11 cellular contexts compared by ENCODE assay signal in the genomic region with DNA sequence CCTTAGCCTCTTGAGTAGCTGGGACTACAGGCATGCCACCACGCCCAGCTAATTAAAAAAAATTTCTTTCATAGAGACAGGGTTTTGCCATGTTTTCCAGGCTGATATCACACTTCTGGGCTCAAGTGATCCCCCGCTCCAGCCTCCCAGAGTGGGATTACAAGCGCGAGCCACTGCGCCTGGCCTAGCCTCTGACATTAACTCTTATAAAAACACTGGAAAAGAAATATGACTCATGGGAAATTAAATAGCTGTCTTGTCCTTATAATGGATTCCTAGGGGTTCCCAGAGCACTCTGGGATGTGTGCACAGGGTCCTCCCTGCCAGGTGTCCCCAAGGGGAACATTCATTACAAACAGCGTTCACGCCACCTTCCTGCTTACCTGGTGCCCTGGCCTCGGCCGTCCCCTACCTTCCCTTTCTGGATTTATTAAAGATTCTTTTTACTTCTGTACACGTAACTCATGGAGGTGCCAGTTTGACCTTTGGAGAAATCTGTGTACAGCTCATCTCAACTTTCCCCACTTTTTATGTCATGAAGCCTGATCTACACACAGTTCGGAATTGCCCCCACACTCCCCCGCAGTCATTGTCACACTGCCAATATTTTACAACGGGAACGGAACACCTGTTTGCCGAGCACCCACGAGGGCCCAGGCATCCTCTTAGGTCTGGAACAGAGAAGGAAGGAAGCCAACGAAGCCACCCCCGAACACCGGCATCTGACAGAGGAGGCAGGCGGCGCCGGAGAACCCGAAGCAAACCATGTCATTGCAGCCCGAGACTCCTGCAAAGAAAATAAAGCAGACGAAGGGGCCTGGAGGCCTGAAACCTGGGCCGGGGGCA. TPM values are rescaled to one million over a fixed set of nuclear protein-coding genes. Genes with fewer than 3 reads are reported as not detected.
DNase-seq lines count a peak whose midpoint lies in the region; ATAC-seq and TF ChIP-seq lines count a peak whose summit lies in the region.
"Had no signal": no experiment of that assay in that cellular context is flagged by ENCODE, and none has a peak within 500 bp of the region (broad histone marks: within the 10 kb centered on the region; RNA-seq: fewer than 3 reads in every experiment).

No MANE protein-coding gene starts in this region.

- peak; percentile 71 for DNase-seq in NCI-H1105 treated with DMSO at 0.1 percent for 48 hours (lab: John Stamatoyannopoulos, UW)
- DNase-seq in activated T-cell treated with anti-CD3 and anti-CD28 coated beads, Interleukin-2, amount 50 U/mL, for 24 hours = peak; percentile 55
- DNase-seq in neural crest cell (ENCODE audit: low read depth, low spot score) = no peak
- DNase-seq in GM13977 (ENCODE audit: low spot score) = no peak
- DNase-seq in T-helper 9 cell = no peak
- no peak for DNase-seq in MCF 10A (ENCODE audit: unreplicated experiment)
- DNase-seq: left cardiac atrium, PC-3 had no signal

- H3K4me1 Mint-ChIP-seq in activated T-cell treated with anti-CD3 and anti-CD28 coated beads, Interleukin-2, amount 50 U/mL, for 24 hours (ENCODE audit: low read depth) = peaks cover 48% of the 10 kb centered on the region
- peaks cover 61% of the 10 kb centered on the region for H3K4me1 Mint-ChIP-seq in neural crest cell
- no peaks in the 10 kb centered on the region for H3K4me1 Mint-ChIP-seq in MCF 10A (ENCODE audit: insufficient read depth, unreplicated experiment)

- no peak for ATAC-seq in GM21526 (IDR thresholded peaks at IDR 0.05; ENCODE audit: low FRiP score, unreplicated experiment)
- ATAC-seq: left cardiac atrium, PC-3 had no signal

- CTCF ChIA-PET in MCF 10A (lab: Yijun Ruan, JAX) = interaction anchor here (0.6 to 1.7 kb wide), 3 partner anchors 16 to 98 kb away, joined by 3 to 11 read pairs (median 3); no protein-coding TSS in a partner anchor

- H3K27me3 ChIP-seq in BLaER1 = peaks cover 5% of the 10 kb centered on the region

- peak overlapping the region; percentile 53 for H3K4me2 ChIP-seq in BLaER1

- TF ChIP-seq CTCF in neural crest cell (conservative IDR thresholded peaks at IDR 0.05) = no peak
- TF ChIP-seq CTCF in GM13977 (IDR thresholded peaks at IDR 0.05; ENCODE audit: extremely low read depth, insufficient read depth, missing control alignments) = no peak
- no peak for TF ChIP-seq CTCF in MCF 10A (IDR thresholded peaks at IDR 0.05; ENCODE audit: unreplicated experiment)

- peak overlapping the region; percentile 84 for H3K27ac Mint-ChIP-seq in activated T-cell treated with anti-CD3 and anti-CD28 coated beads, Interleukin-2, amount 50 U/mL, for 24 hours
- H3K27ac Mint-ChIP-seq in neural crest cell (ENCODE audit: unreplicated experiment) (peak overlapping the region; percentile 69), MCF 10A (ENCODE audit: low read depth, unreplicated experiment) (no peak overlapping the region)

- intact Hi-C loops in MCF 10A (cut with micrococcal nuclease) = no loop called here

- H3K27ac ChIP-seq in BLaER1 = no peak overlapping the region
- H3K27ac ChIP-seq: epithelial cell of prostate had no signal

- H3K36me3 Mint-ChIP-seq in activated T-cell treated with anti-CD3 and anti-CD28 coated beads, Interleukin-2, amount 50 U/mL, for 24 hours (ENCODE audit: low read depth) = peaks cover 16% of the 10 kb centered on the region
- H3K36me3 Mint-ChIP-seq in neural crest cell (ENCODE audit: low read depth) = no peaks in the 10 kb centered on the region
- H3K36me3 Mint-ChIP-seq in MCF 10A (ENCODE audit: insufficient read depth, unreplicated experiment) = no peaks in the 10 kb centered on the region

- no peaks in the 10 kb centered on the region for H3K9me3 ChIP-seq in BLaER1

- no peak overlapping the region for H3K9ac ChIP-seq in BLaER1

- peak overlapping the region; percentile 38 for H3K4me3 Mint-ChIP-seq in activated T-cell treated with anti-CD3 and anti-CD28 coated beads, Interleukin-2, amount 50 U/mL, for 24 hours
- peak overlapping the region; percentile 0 for H3K4me3 Mint-ChIP-seq in neural crest cell
- H3K4me3 Mint-ChIP-seq in MCF 10A (ENCODE audit: unreplicated experiment) = no peak overlapping the region

- H3K4me1 ChIP-seq in BLaER1 = peaks cover 53% of the 10 kb centered on the region

- H3K4me3 ChIP-seq in BLaER1 = no peak overlapping the region

- no peaks in the 10 kb centered on the region for H4K20me1 ChIP-seq in BLaER1

- no peaks in the 10 kb centered on the region for H3K27me3 Mint-ChIP-seq in activated T-cell treated with anti-CD3 and anti-CD28 coated beads, Interleukin-2, amount 50 U/mL, for 24 hours
- H3K27me3 Mint-ChIP-seq in neural crest cell (ENCODE audit: low read depth) = no peaks in the 10 kb centered on the region
- no peaks in the 10 kb centered on the region for H3K27me3 Mint-ChIP-seq in MCF 10A (ENCODE audit: insufficient read depth, unreplicated experiment)

- in situ Hi-C loops in GM13977 (cut with MboI; ENCODE audit: low pct_unique_long_range_greater_than_20kb, low sequenced_read_pairs, unreplicated experiment) = no loop called here

- POLR2A ChIA-PET in MCF 10A (lab: Yijun Ruan, JAX) = interaction anchor here (0.6 kb wide), 1 partner anchor 9 kb away, joined by 4 read pairs; no protein-coding TSS in a partner anchor

- H3K9me3 Mint-ChIP-seq in activated T-cell treated with anti-CD3 and anti-CD28 coated beads, Interleukin-2, amount 50 U/mL, for 24 hours = no peaks in the 10 kb centered on the region
- H3K9me3 Mint-ChIP-seq in neural crest cell (no peaks in the 10 kb centered on the region), MCF 10A (ENCODE audit: unreplicated experiment) (no peaks in the 10 kb centered on the region)

- no TSS peak for BruUV-seq in MCF 10A (replicated peaks; lab: Mats Ljungman, UMichigan)

- no peaks in the 10 kb centered on the region for H3K36me3 ChIP-seq in BLaER1

RNA-seq across cellular contexts. Expression of gene MEAK7, which starts 39.7 kb away (rescaled TPM):
- 29.5 and 30.8 TPM in 2 replicates for total RNA-seq in neural crest cell
- 62.3 and 66.8 TPM in 2 replicates for total RNA-seq in MCF 10A (2022)

Comparison
In these comparisons a context has a peak if more than half of its experiments do, and no peak if none do; other contexts are left out.
1. DNase-seq: peak in NCI-H1105 treated with DMSO at 0.1 percent for 48 hours (single experiment) and activated T-cell treated with anti-CD3 and anti-CD28 coated beads, Interleukin-2, amount 50 U/mL, for 24 hours (single experiment); none in neural crest cell (single experiment), GM13977 (single experiment), T-helper 9 cell (single experiment) and MCF 10A (single experiment).